Comparison of ENCODE assay signal across 1 cellular context in genomic region chr22:39519681-39520053, GRCh38.
A peak's percentile ranks its signal among the peaks of the same experiment; 100 is the strongest.
TF ChIP-seq lines count a peak whose summit lies in the region.

No MANE protein-coding gene starts in this region.

TF ChIP-seq in K562, 482 proteins besides CTCF, POLR2A, EP300 and RAD21 (continued from another document and continues in another):
- TF ChIP-seq ZNF518B (CRISPR knock-in tag; IDR thresholded peaks at IDR 0.05) = no peak
- peak; percentile 50; the same call in 1 of the 2 replicates for TF ChIP-seq SAFB (IDR thresholded peaks at IDR 0.05; ENCODE audit: borderline replicate concordance, low read depth, low read length)
- TF ChIP-seq ZBTB17 (CRISPR knock-in tag; IDR thresholded peaks at IDR 0.05) = no peak
- TF ChIP-seq NBN (IDR thresholded peaks at IDR 0.05; ENCODE audit: low read depth) = no peak
- TF ChIP-seq PCBP2 (IDR thresholded peaks at IDR 0.05; ENCODE audit: low read depth, low read length, poor library complexity, severe bottlenecking) = no peak
- TF ChIP-seq NFIC (IDR thresholded peaks at IDR 0.05) = no peak
- peak in 1 of 2 experiments; percentile 65; a peak in 2 of 4 replicates for TF ChIP-seq MAZ (CRISPR knock-in tag; conservative IDR thresholded peaks at IDR 0.05 in 1 of 2, IDR thresholded peaks at IDR 0.05 in 1 of 2)
- no peak for TF ChIP-seq SIRT6 (IDR thresholded peaks at IDR 0.05; ENCODE audit: low read depth, low read length)
- no peak for TF ChIP-seq ZZZ3 (IDR thresholded peaks at IDR 0.05)
- no peak for TF ChIP-seq SMARCA5 (IDR thresholded peaks at IDR 0.05)
- TF ChIP-seq ARID2 (IDR thresholded peaks at IDR 0.05) = no peak
- TF ChIP-seq SRSF9 (IDR thresholded peaks at IDR 0.05; ENCODE audit: borderline replicate concordance, low read depth, low read length) = no peak
- TF ChIP-seq GATA2 (CRISPR knock-in tag; IDR thresholded peaks at IDR 0.05) = no peak
- no peak; the same call in 1 of the 2 replicates for TF ChIP-seq FOSL1 (tag; conservative IDR thresholded peaks at IDR 0.05)
- no peak for TF ChIP-seq NR2F6 (CRISPR knock-in tag; IDR thresholded peaks at IDR 0.05)
- TF ChIP-seq SP2 (IDR thresholded peaks at IDR 0.05; ENCODE audit: extremely low read depth, low read depth, low read length, poor library complexity, severe bottlenecking) = no peak
- no peak for TF ChIP-seq TBP (optimal IDR thresholded peaks at IDR 0.05; ENCODE audit: low read depth, low read length)
- TF ChIP-seq ZBTB1 (CRISPR knock-in tag; IDR thresholded peaks at IDR 0.05; ENCODE audit: borderline replicate concordance, low read depth) = no peak
- no peak for TF ChIP-seq ZNF146 (CRISPR knock-in tag; IDR thresholded peaks at IDR 0.05; ENCODE audit: unreplicated experiment)
- TF ChIP-seq SIN3B (IDR thresholded peaks at IDR 0.05; ENCODE audit: low read depth) = peak; percentile 83; the same call in 1 of the 2 replicates
- TF ChIP-seq LARP7 (IDR thresholded peaks at IDR 0.05) = no peak
- TF ChIP-seq MLX (CRISPR knock-in tag; conservative IDR thresholded peaks at IDR 0.05) = no peak
- no peak for TF ChIP-seq KLF6 (CRISPR knock-in tag; IDR thresholded peaks at IDR 0.05; ENCODE audit: borderline replicate concordance)
- peak; percentile 45; the same call in 1 of the 2 replicates for TF ChIP-seq TFAP4 (CRISPR knock-in tag; IDR thresholded peaks at IDR 0.05; ENCODE audit: borderline replicate concordance)
- TF ChIP-seq TAF1 (IDR thresholded peaks at IDR 0.05; ENCODE audit: control insufficient read depth, extremely low read depth, insufficient read depth, low read length, severe bottlenecking) = no peak
- TF ChIP-seq ELF4 (CRISPR knock-in tag; IDR thresholded peaks at IDR 0.05) = no peak
- TF ChIP-seq ARID1B (IDR thresholded peaks at IDR 0.05) = no peak
- TF ChIP-seq CEBPZ (IDR thresholded peaks at IDR 0.05; ENCODE audit: borderline replicate concordance, low read depth, low read length) = no peak
- no peak for TF ChIP-seq ELF2 (CRISPR knock-in tag; IDR thresholded peaks at IDR 0.05)
- TF ChIP-seq ZNF512 (tag; IDR thresholded peaks at IDR 0.05) = no peak
- TF ChIP-seq SMARCE1 (IDR thresholded peaks at IDR 0.05) = no peak
- TF ChIP-seq ZNF609 (CRISPR knock-in tag; IDR thresholded peaks at IDR 0.05; ENCODE audit: borderline replicate concordance) = no peak
- TF ChIP-seq ZNF584 (CRISPR knock-in tag; IDR thresholded peaks at IDR 0.05; ENCODE audit: low read depth) = no peak
- peak; percentile 58 for TF ChIP-seq RBFOX2 (IDR thresholded peaks at IDR 0.05; ENCODE audit: low read depth, low read length)
- TF ChIP-seq IRF1 (CRISPR knock-in tag; IDR thresholded peaks at IDR 0.05; ENCODE audit: borderline replicate concordance) = no peak
- no peak for TF ChIP-seq ZBTB8A (IDR thresholded peaks at IDR 0.05; ENCODE audit: partially characterized antibody)
- no peak for TF ChIP-seq ZBTB43 (CRISPR knock-in tag; IDR thresholded peaks at IDR 0.05)
- no peak for TF ChIP-seq SAFB2 (IDR thresholded peaks at IDR 0.05; ENCODE audit: borderline replicate concordance, low read depth, low read length, severe bottlenecking)
- peak; percentile 82 for TF ChIP-seq POLR2G (IDR thresholded peaks at IDR 0.05; ENCODE audit: low read depth, low read length)
- peak; percentile 51 for TF ChIP-seq SUPT5H (IDR thresholded peaks at IDR 0.05)
- no peak for TF ChIP-seq DDX20 (tag; IDR thresholded peaks at IDR 0.05; ENCODE audit: low read depth)
- no peak for TF ChIP-seq CAMTA2 (CRISPR knock-in tag; conservative IDR thresholded peaks at IDR 0.05)
- no peak for TF ChIP-seq ZNF408 (CRISPR knock-in tag; IDR thresholded peaks at IDR 0.05; ENCODE audit: low read depth)
- no peak for TF ChIP-seq KLF10 (CRISPR knock-in tag; IDR thresholded peaks at IDR 0.05)
- no peak; the same call in 1 of the 2 replicates for TF ChIP-seq MYC (IDR thresholded peaks at IDR 0.05; ENCODE audit: low read depth, low read length)
- no peak for TF ChIP-seq MYC (CRISPR knock-in tag; IDR thresholded peaks at IDR 0.05; ENCODE audit: borderline replicate concordance, low read depth)
- no peak for TF ChIP-seq HMBOX1 (IDR thresholded peaks at IDR 0.05)
- no peak for TF ChIP-seq ILK (tag; IDR thresholded peaks at IDR 0.05; ENCODE audit: borderline replicate concordance, low read depth)
- no peak for TF ChIP-seq ZFPM2 (CRISPR knock-in tag; IDR thresholded peaks at IDR 0.05)
- 0 out of 2 replicates have a peak, but pooled peaks have one; percentile 42 for TF ChIP-seq POLR2AphosphoS5 (IDR thresholded peaks at IDR 0.05; ENCODE audit: control insufficient read depth, insufficient read depth, low read depth, low read length)
